In genomic region chr16:84749815-84750214, GRCh38 we compare ENCODE assay signal across 18 cellular contexts. TPM values are rescaled to one million over a fixed set of nuclear protein-coding genes. Genes with fewer than 3 reads are reported as not detected.
DNase-seq lines count a peak whose midpoint lies in the region; ATAC-seq, FAIRE-seq and TF ChIP-seq lines count a peak whose summit lies in the region.
"Had no signal": no experiment of that assay in that cellular context is flagged by ENCODE, and none has a peak within 500 bp of the region (broad histone marks: within the 10 kb centered on the region; RNA-seq: fewer than 3 reads in every experiment).

No MANE protein-coding gene starts in this region.

- no peak for DNase-seq in CD8-positive, alpha-beta memory T cell
- DNase-seq in right cardiac atrium (no peak), sciatic nerve (ENCODE audit: low spot score) (no peak), GM10248 (ENCODE audit: extremely low spot score) (no peak), frontal cortex (ENCODE audit: low spot score in 2 of 2) (no peak), gastrocnemius medialis (no peak)
- no peak for DNase-seq in activated T-cell treated with anti-CD3 and anti-CD28 coated beads, Interleukin-2, amount 50 U/mL, for 72 hours
- DNase-seq: cerebellar nuclear complex; heart right ventricle; MG63; NCI-H187 treated with DMSO at 0.1 percent for 48 hours; SIG-M5; stimulated activated naive CD8-positive, alpha-beta T cell treated with anti-CD3 and anti-CD28 coated beads, Interleukin-15, amount 100 ng/mL, for 72 hours had no signal

- H3K27ac Mint-ChIP-seq in CD8-positive, alpha-beta memory T cell = peak overlapping the region in 5 of 8 donors; percentile 21 to 75 (median 43)
- peak overlapping the region in 3 of 5 experiments; percentile 1 to 57 (median 15) for H3K27ac Mint-ChIP-seq in brain
- H3K27ac Mint-ChIP-seq in activated T-cell treated with anti-CD3 and anti-CD28 coated beads, Interleukin-2, amount 50 U/mL, for 72 hours = no peak overlapping the region
- H3K27ac Mint-ChIP-seq: activated T-helper 2 cell treated with anti-CD3 and anti-CD28 coated beads, Interferon-gamma antibody, Interleukin-2, Interleukin-4, amounts not matched to agents 10 μg/mL and 5 μg/mL and 100 μg/mL, durations not matched to agents 14 hours and 24 hours and 36 hours had no signal

- peaks cover 4 to 24% (median 10%) of the 10 kb centered on the region in 3 donors for H3K36me3 Mint-ChIP-seq in CD8-positive, alpha-beta memory T cell
- H3K36me3 Mint-ChIP-seq in brain = peaks cover 16% of the 10 kb centered on the region
- H3K36me3 Mint-ChIP-seq in activated T-cell treated with anti-CD3 and anti-CD28 coated beads, Interleukin-2, amount 50 U/mL, for 72 hours (ENCODE audit: insufficient read depth in 2 of 2) = peaks cover 0 to 7% of the 10 kb centered on the region in 2 donors

- peaks cover 14% of the 10 kb centered on the region for H3K36me3 ChIP-seq in CD8-positive, alpha-beta memory T cell (ENCODE audit: insufficient read depth, low read length)
- H3K36me3 ChIP-seq in gastrocnemius medialis = no peaks in the 10 kb centered on the region
- H3K36me3 ChIP-seq: adrenal gland had no signal

- POLR2A ChIA-PET in CD8-positive, alpha-beta memory T cell (lab: Charles Lee) = no interaction called here
- POLR2A ChIA-PET in GM10248 (lab: Yijun Ruan, JAX) = no interaction called here

- ATAC-seq in right cardiac atrium = peak; percentile 42 to 51
- peak; percentile 23 for ATAC-seq in sciatic nerve
- no peak for ATAC-seq in activated T-cell treated with anti-CD3 and anti-CD28 coated beads, Interleukin-2, amount 50 U/mL, for 72 hours (replicated peaks in 1 of 2)
- no peak for ATAC-seq in gastrocnemius medialis
- ATAC-seq: stimulated activated naive CD8-positive, alpha-beta T cell treated with anti-CD3 and anti-CD28 coated beads, Interleukin-15, amount 100 ng/mL, for 72 hours had no signal

- WGBS in right cardiac atrium = 56% methylated on average over 8 of the region's 8 CpGs

- TF ChIP-seq CTCF in brain (conservative IDR thresholded peaks at IDR 0.05) (no peak), GM10248 (IDR thresholded peaks at IDR 0.05; ENCODE audit: control extremely low read depth, extremely low read depth, low read depth, missing control alignments) (no peak), gastrocnemius medialis (IDR thresholded peaks at IDR 0.05 in 4 of 5, conservative IDR thresholded peaks at IDR 0.05 in 1 of 5) (no peak)

- H3K4me3 ChIP-seq in CD8-positive, alpha-beta memory T cell (ENCODE audit: low read length) = no peak overlapping the region
- no peak overlapping the region for H3K4me3 ChIP-seq in right cardiac atrium (ENCODE audit: low read length)
- H3K4me3 ChIP-seq in gastrocnemius medialis = no peak overlapping the region
- H3K4me3 ChIP-seq: adrenal gland, heart right ventricle, MG63 had no signal

- FAIRE-seq in frontal cortex (lab: Jason Lieb, UNC) = no peak
- FAIRE-seq: D721Med, keratinocyte had no signal

- no peak overlapping the region for H3K27ac ChIP-seq in CD8-positive, alpha-beta memory T cell (ENCODE audit: low read depth, low read length)
- H3K27ac ChIP-seq in right cardiac atrium (ENCODE audit: low read length) = no peak overlapping the region
- H3K27ac ChIP-seq in gastrocnemius medialis = peak overlapping the region in 2 of 4 donors; percentile 5 to 17
- H3K27ac ChIP-seq: adrenal gland had no signal

- in situ Hi-C loops in gastrocnemius medialis (cut with MboI; ENCODE audit: low sequenced_read_pairs in 4 of 4) = loop anchor here (5.0 to 10.0 kb wide), 3 partner anchors 212 to 222 kb away; no protein-coding TSS in a partner anchor

- CTCF ChIA-PET in CD8-positive, alpha-beta memory T cell (lab: Charles Lee) = interaction anchor here (1.1 to 1.8 kb wide), 4 partner anchors 11 to 219 kb away, joined by 3 to 11 read pairs (median 4); no protein-coding TSS in a partner anchor
- CTCF ChIA-PET in GM10248 (lab: Yijun Ruan, JAX) = interaction anchor here (1.4 to 8.1 kb wide), 4 partner anchors 10 to 221 kb away, joined by 6 to 121 read pairs (median 112); no protein-coding TSS in a partner anchor

- H3K9me3 ChIP-seq in CD8-positive, alpha-beta memory T cell (ENCODE audit: low read length) = no peaks in the 10 kb centered on the region
- no peaks in the 10 kb centered on the region for H3K9me3 ChIP-seq in right cardiac atrium (ENCODE audit: control insufficient read depth, low read length)
- no peaks in the 10 kb centered on the region for H3K9me3 ChIP-seq in gastrocnemius medialis
- H3K9me3 ChIP-seq: adrenal gland, heart right ventricle, MG63 had no signal

- no peaks in the 10 kb centered on the region for H3K27me3 ChIP-seq in CD8-positive, alpha-beta memory T cell (ENCODE audit: insufficient read depth, low read length, poor library complexity, severe bottlenecking)
- no peaks in the 10 kb centered on the region for H3K27me3 ChIP-seq in right cardiac atrium (ENCODE audit: control insufficient read depth, insufficient read depth)
- no peaks in the 10 kb centered on the region for H3K27me3 ChIP-seq in gastrocnemius medialis
- H3K27me3 ChIP-seq: adrenal gland, heart right ventricle, MG63 had no signal

- H3K4me1 Mint-ChIP-seq in CD8-positive, alpha-beta memory T cell = peaks cover 38 to 63% (median 56%) of the 10 kb centered on the region in 3 donors
- H3K4me1 Mint-ChIP-seq in brain = peaks cover 60% of the 10 kb centered on the region
- peaks cover 63% of the 10 kb centered on the region for H3K4me1 Mint-ChIP-seq in activated T-cell treated with anti-CD3 and anti-CD28 coated beads, Interleukin-2, amount 50 U/mL, for 72 hours (ENCODE audit: low read depth)

- H3K4me1 ChIP-seq in CD8-positive, alpha-beta memory T cell (ENCODE audit: insufficient read depth, low read length) = peaks cover 21% of the 10 kb centered on the region
- H3K4me1 ChIP-seq in right cardiac atrium (ENCODE audit: control insufficient read depth, insufficient read depth, low read length) (no peaks in the 10 kb centered on the region), gastrocnemius medialis (peaks cover 27 to 34% of the 10 kb centered on the region in 2 donors)

- peak overlapping the region in 1 of 7 donors; percentile 23 for H3K4me3 Mint-ChIP-seq in CD8-positive, alpha-beta memory T cell
- H3K4me3 Mint-ChIP-seq in brain = no peak overlapping the region
- no peak overlapping the region for H3K4me3 Mint-ChIP-seq in activated T-cell treated with anti-CD3 and anti-CD28 coated beads, Interleukin-2, amount 50 U/mL, for 72 hours
- H3K4me3 Mint-ChIP-seq: stimulated activated naive CD8-positive, alpha-beta T cell treated with anti-CD3 and anti-CD28 coated beads, Interleukin-15, amount 100 ng/mL, for 72 hours had no signal

- no peaks in the 10 kb centered on the region for H3K27me3 Mint-ChIP-seq in CD8-positive, alpha-beta memory T cell
- no peaks in the 10 kb centered on the region for H3K27me3 Mint-ChIP-seq in brain
- H3K27me3 Mint-ChIP-seq in activated T-cell treated with anti-CD3 and anti-CD28 coated beads, Interleukin-2, amount 50 U/mL, for 72 hours (ENCODE audit: low read depth) = no peaks in the 10 kb centered on the region
- H3K27me3 Mint-ChIP-seq: stimulated activated naive CD8-positive, alpha-beta T cell treated with anti-CD3 and anti-CD28 coated beads, Interleukin-15, amount 100 ng/mL, for 72 hours had no signal

- no peak for TF ChIP-seq POLR2A in gastrocnemius medialis (IDR thresholded peaks at IDR 0.05)

- intact Hi-C loops in right cardiac atrium (cut with DNase I) = loop anchor here in 3 of 4 donors (5.0 to 10.0 kb wide), 2 partner anchors 202 to 335 kb away; no protein-coding TSS in a partner anchor
- intact Hi-C loops in sciatic nerve (cut with DNase I) = loop anchor here (5.0 kb wide), 1 partner anchor 217 kb away; no protein-coding TSS in a partner anchor
- intact Hi-C loops in gastrocnemius medialis (cut with DNase I; ENCODE audit: low total_unique reads) = no loop called here

- no peaks in the 10 kb centered on the region for H3K9me3 Mint-ChIP-seq in CD8-positive, alpha-beta memory T cell
- no peaks in the 10 kb centered on the region for H3K9me3 Mint-ChIP-seq in brain
- H3K9me3 Mint-ChIP-seq in activated T-cell treated with anti-CD3 and anti-CD28 coated beads, Interleukin-2, amount 50 U/mL, for 72 hours = no peaks in the 10 kb centered on the region
- H3K9me3 Mint-ChIP-seq: activated T-helper 2 cell treated with anti-CD3 and anti-CD28 coated beads, Interferon-gamma antibody, Interleukin-2, Interleukin-4, amounts not matched to agents 10 μg/mL and 5 μg/mL and 100 μg/mL, durations not matched to agents 14 hours and 24 hours and 36 hours; stimulated activated naive CD8-positive, alpha-beta T cell treated with anti-CD3 and anti-CD28 coated beads, Interleukin-15, amount 100 ng/mL, for 72 hours had no signal

RNA-seq across cellular contexts. Expression of gene USP10, which starts 50.0 kb away (rescaled TPM):
- total RNA-seq in CD8-positive, alpha-beta memory T cell = 100 to 1,000 TPM; 143 to 146 TPM
- 86.1 TPM for polyA plus RNA-seq in CD8-positive, alpha-beta memory T cell
- polyA plus RNA-seq in brain (ENCODE audit: insufficient read depth, low read depth, low replicate concordance) = 63.6 TPM
- total RNA-seq in right cardiac atrium = 10 to 100 TPM; 45.5 to 66.5 (median 62.9) TPM
- polyA plus RNA-seq in right cardiac atrium = 25.8 TPM
- 72.2 TPM for total RNA-seq in sciatic nerve
- 100 to 1,000 TPM; 103 to 117 TPM for total RNA-seq in activated T-cell treated with anti-CD3 and anti-CD28 coated beads, Interleukin-2, amount 50 U/mL, for 72 hours
- total RNA-seq in frontal cortex = 53.8 TPM
- total RNA-seq in gastrocnemius medialis = 100 to 1,000 TPM in 1 of 4 donors, 10 to 100 TPM in 3; 61.1 to 103 (median 74.4) TPM

Comparison
In these comparisons a context has a peak if more than half of its experiments do, and no peak if none do; other contexts are left out.
1. ATAC-seq: peak in right cardiac atrium (2 of 2) and sciatic nerve (single experiment); none in activated T-cell treated with anti-CD3 and anti-CD28 coated beads, Interleukin-2, amount 50 U/mL, for 72 hours (0 of 2) and gastrocnemius medialis (0 of 2).